Comparison of ENCODE assay signal across 8 cellular contexts in genomic region chr10:132420469-132421376, GRCh38. TPM values are rescaled to one million over a fixed set of nuclear protein-coding genes. Genes with fewer than 3 reads are reported as not detected.
DNase-seq lines count a peak whose midpoint lies in the region; ATAC-seq and TF ChIP-seq lines count a peak whose summit lies in the region.

No MANE protein-coding gene starts in this region.

- TF ChIP-seq CTCF in thyroid gland (IDR thresholded peaks at IDR 0.05), result peak in 1 of 6 experiments; percentile 27

- 31 to 39% methylated on average over 16 of the region's 25 CpGs for WGBS in thyroid gland, 2 donors

- H3K4me3 ChIP-seq in BLaER1 treated with 17β-estradiol and CSF1 and Interleukin-3, amounts not matched to agents 10 nM and 100 nM, result peak overlapping the region in 9 of 10 experiments; percentile 16 to 57 (median 44); a peak in 12 of 20 replicates
- H3K4me3 ChIP-seq in SK-N-MC (peak overlapping the region; percentile 28; the same call in 1 of the 2 replicates), thyroid gland (replicated peaks in 1 of 3) (no peak overlapping the region)

- TF ChIP-seq POLR2A in thyroid gland (IDR thresholded peaks at IDR 0.05), result peak in 1 of 2 donors; percentile 37

- H3K4me1 ChIP-seq in BLaER1 treated with 17β-estradiol and CSF1 and Interleukin-3, amounts not matched to agents 10 nM and 100 nM, result peaks cover 84 to 98% (median 87%) of the 10 kb centered on the region in 10 experiments
- peaks cover 57 to 59% of the 10 kb centered on the region in 2 donors for H3K4me1 ChIP-seq in thyroid gland

- H3K27ac ChIP-seq in BLaER1 treated with 17β-estradiol and CSF1 and Interleukin-3, amounts not matched to agents 10 nM and 100 nM, result peak overlapping the region; percentile 70 to 98 (median 88); a peak in 21 of 22 replicates
- H3K27ac ChIP-seq in SK-N-MC, result peak overlapping the region; percentile 85; the same call in 1 of the 2 replicates
- H3K27ac ChIP-seq in thyroid gland, result peak overlapping the region; percentile 97 to 98 (median 98)

- H3K36me3 ChIP-seq in BLaER1 treated with 17β-estradiol and CSF1 and Interleukin-3, amounts not matched to agents 10 nM and 100 nM, result peaks cover 0 to 9% (median 0%) of the 10 kb centered on the region in 11 experiments; a peak in 2 of 22 replicates
- H3K36me3 ChIP-seq in SK-N-MC (ENCODE audit: insufficient read depth, low read length), result no peaks in the 10 kb centered on the region; the same call in 1 of the 2 replicates
- H3K36me3 ChIP-seq in thyroid gland, result no peaks in the 10 kb centered on the region

- DNase-seq in SK-N-MC (ENCODE audit: low read depth, low spot score) (no peak), kidney tubule cell (ENCODE audit: low spot score) (peak; percentile 57), thyroid gland (peak; percentile 87 to 89), iPS-NIHi7 (ENCODE audit: extremely low spot score) (no peak), mesenteric fat pad (ENCODE audit: low spot score) (no peak)

- no peaks in the 10 kb centered on the region for H3K9me3 ChIP-seq in BLaER1 treated with 17β-estradiol and CSF1 and Interleukin-3, amounts not matched to agents 10 nM and 100 nM (replicated peaks in 1 of 11)
- H3K9me3 ChIP-seq in SK-N-MC (ENCODE audit: low read depth, low read length) (no peaks in the 10 kb centered on the region), thyroid gland (no peaks in the 10 kb centered on the region)

- H4K20me1 ChIP-seq in BLaER1 treated with 17β-estradiol and CSF1 and Interleukin-3, amounts not matched to agents 10 nM and 100 nM, result peaks cover 0 to 40% (median 0%) of the 10 kb centered on the region in 11 experiments; a peak in 5 of 22 replicates

- intact Hi-C loops in thyroid gland (cut with DNase I), result no loop called here

- ATAC-seq in HG02678 (IDR thresholded peaks at IDR 0.05; ENCODE audit: unreplicated experiment) (peak; percentile 19), GM19035 (IDR thresholded peaks at IDR 0.05; ENCODE audit: unreplicated experiment) (no peak)

- H3K4me2 ChIP-seq in BLaER1 treated with 17β-estradiol and CSF1 and Interleukin-3, amounts not matched to agents 10 nM and 100 nM, result peak overlapping the region; percentile 80 to 99 (median 97)

- peak overlapping the region; percentile 74 to 88 (median 78) for H3K9ac ChIP-seq in BLaER1 treated with 17β-estradiol and CSF1 and Interleukin-3, amounts not matched to agents 10 nM and 100 nM
- H3K9ac ChIP-seq in SK-N-MC (ENCODE audit: insufficient read length), result no peak overlapping the region

- H3K27me3 ChIP-seq in BLaER1 treated with 17β-estradiol and CSF1 and Interleukin-3, amounts not matched to agents 10 nM and 100 nM, result no peaks in the 10 kb centered on the region
- H3K27me3 ChIP-seq in thyroid gland, result no peaks in the 10 kb centered on the region

RNA-seq across cellular contexts. Expression of gene PWWP2B, which starts 23.7 kb away (rescaled TPM):
- 10 to 100 TPM; 14.5 to 35.4 (median 27.3) TPM for total RNA-seq in thyroid gland
- total RNA-seq in mesenteric fat pad, result 30.4 TPM

Comparison
In these comparisons a context has a peak if more than half of its experiments do, and no peak if none do; other contexts are left out.
1. H3K4me3 ChIP-seq: peak in BLaER1 treated with 17β-estradiol and CSF1 and Interleukin-3, amounts not matched to agents 10 nM and 100 nM (9 of 10) and SK-N-MC (single experiment); none in thyroid gland (0 of 3).
2. DNase-seq: peak in kidney tubule cell (single experiment) and thyroid gland (2 of 2); none in SK-N-MC (single experiment), iPS-NIHi7 (single experiment) and mesenteric fat pad (single experiment).
3. Peak in every context shown above with its lines, with median percentiles within 50 percentile points of each other: H3K27ac ChIP-seq.